In genomic region chr2:223055140-223055539, GRCh38 we compare ENCODE assay signal across 10 cellular contexts. TPM values are rescaled to one million over a fixed set of nuclear protein-coding genes. Genes with fewer than 3 reads are reported as not detected.
A peak's percentile ranks its signal among the peaks of the same experiment; 100 is the strongest.
DNase-seq lines count a peak whose midpoint lies in the region; TF ChIP-seq lines count a peak whose summit lies in the region.
"Had no signal": no experiment of that assay in that cellular context is flagged by ENCODE, and none has a peak within 500 bp of the region (broad histone marks: within the 10 kb centered on the region; RNA-seq: fewer than 3 reads in every experiment).

No MANE protein-coding gene starts in this region.

- no peak overlapping the region for H2AFZ ChIP-seq in neural progenitor cell (replicated peaks)

- H3K27me3 Mint-ChIP-seq in osteocyte (ENCODE audit: unreplicated experiment) (no peaks in the 10 kb centered on the region), immature natural killer cell (ENCODE audit: low read depth in 3 of 3) (peaks cover 0 to 6% (median 0%) of the 10 kb centered on the region in 3 donors), neural progenitor cell (ENCODE audit: insufficient read depth, low read depth) (peaks cover 4% of the 10 kb centered on the region)

- no peaks in the 10 kb centered on the region for H4K20me1 ChIP-seq in neural progenitor cell (ENCODE audit: low read depth)

- H3K4me3 ChIP-seq in neural progenitor cell = no peak overlapping the region
- H3K4me3 ChIP-seq: mucosa of descending colon had no signal

- H3K27me3 ChIP-seq in neural progenitor cell = no peaks in the 10 kb centered on the region

- H3K9me3 Mint-ChIP-seq in osteocyte (ENCODE audit: unreplicated experiment) (no peaks in the 10 kb centered on the region), immature natural killer cell (no peaks in the 10 kb centered on the region), neural progenitor cell (peaks cover 3% of the 10 kb centered on the region)

- H3K27ac ChIP-seq in neural progenitor cell = no peak overlapping the region

- DNase-seq in COLO829 (ENCODE audit: low spot score) (peak; percentile 62), NCI-H446 treated with DMSO at 0.1 percent for 48 hours (lab: John Stamatoyannopoulos, UW) (peak; percentile 95), dermis blood vessel endothelial cell (peak; percentile 31), osteocyte (ENCODE audit: extremely low spot score, unreplicated experiment) (no peak), immature natural killer cell (no peak), NOMO-1 treated with DMSO at 0.1 percent for 48 hours (lab: John Stamatoyannopoulos, UW; ENCODE audit: unreplicated experiment) (no peak), neural progenitor cell (ENCODE audit: low spot score) (no peak)
- DNase-seq in activated effector memory CD4-positive, alpha-beta T cell treated with anti-CD3 and anti-CD28 coated beads, Interleukin-2, amount 50 U/mL, for 16 hours = no peak
- DNase-seq: mucosa of descending colon, MV-4-11 had no signal

- H3F3A ChIP-seq in neural progenitor cell (ENCODE audit: low read depth) = no peaks in the 10 kb centered on the region

- TF ChIP-seq CTCF in osteocyte (IDR thresholded peaks at IDR 0.05) = no peak
- TF ChIP-seq CTCF in neural progenitor cell (IDR thresholded peaks at IDR 0.05) = no peak

- H3K4me1 Mint-ChIP-seq in osteocyte (ENCODE audit: unreplicated experiment) (peaks cover 83% of the 10 kb centered on the region), immature natural killer cell (no peaks in the 10 kb centered on the region), neural progenitor cell (peaks cover 43% of the 10 kb centered on the region)

- H3K27ac Mint-ChIP-seq in osteocyte (ENCODE audit: unreplicated experiment) = peak overlapping the region; percentile 98
- no peak overlapping the region for H3K27ac Mint-ChIP-seq in immature natural killer cell
- no peak overlapping the region for H3K27ac Mint-ChIP-seq in neural progenitor cell

- no peaks in the 10 kb centered on the region for H3K9me3 ChIP-seq in neural progenitor cell (ENCODE audit: low read depth)
- H3K9me3 ChIP-seq: mucosa of descending colon had no signal

- no peaks in the 10 kb centered on the region for H3K36me3 ChIP-seq in neural progenitor cell

- H3K79me2 ChIP-seq in neural progenitor cell (ENCODE audit: low read depth) = no peaks in the 10 kb centered on the region

- H3K4me3 Mint-ChIP-seq in osteocyte (ENCODE audit: unreplicated experiment) (peak overlapping the region; percentile 22), immature natural killer cell (no peak overlapping the region), neural progenitor cell (no peak overlapping the region)

- H3K36me3 Mint-ChIP-seq in osteocyte (ENCODE audit: unreplicated experiment) = no peaks in the 10 kb centered on the region
- no peaks in the 10 kb centered on the region for H3K36me3 Mint-ChIP-seq in immature natural killer cell
- no peaks in the 10 kb centered on the region for H3K36me3 Mint-ChIP-seq in neural progenitor cell

- H3K4me2 ChIP-seq in neural progenitor cell = no peak overlapping the region

- H3K9ac ChIP-seq in neural progenitor cell = no peak overlapping the region

- H3K4me1 ChIP-seq in neural progenitor cell = peaks cover 10% of the 10 kb centered on the region

RNA-seq across cellular contexts. Expression of gene KCNE4, which starts 3.1 kb away (rescaled TPM):
- 0.14 and 1.2 TPM in 2 replicates for total RNA-seq in dermis blood vessel endothelial cell
- total RNA-seq in osteocyte = 3.5 and 3.7 TPM in 2 replicates
- polyA plus RNA-seq in immature natural killer cell = not detected
- total RNA-seq in neural progenitor cell (ENCODE audit: low replicate concordance) = not detected in 2 replicates

Comparison
In these comparisons a context has a peak if more than half of its experiments do, and no peak if none do; other contexts are left out.
1. DNase-seq: peak in COLO829 (single experiment), NCI-H446 treated with DMSO at 0.1 percent for 48 hours (single experiment) and dermis blood vessel endothelial cell (single experiment); none in osteocyte (single experiment), immature natural killer cell (0 of 3), activated effector memory CD4-positive, alpha-beta T cell treated with anti-CD3 and anti-CD28 coated beads, Interleukin-2, amount 50 U/mL, for 16 hours (single experiment), NOMO-1 treated with DMSO at 0.1 percent for 48 hours (single experiment) and neural progenitor cell (single experiment).